1 cellular context compared by ENCODE assay signal in the genomic region with DNA sequence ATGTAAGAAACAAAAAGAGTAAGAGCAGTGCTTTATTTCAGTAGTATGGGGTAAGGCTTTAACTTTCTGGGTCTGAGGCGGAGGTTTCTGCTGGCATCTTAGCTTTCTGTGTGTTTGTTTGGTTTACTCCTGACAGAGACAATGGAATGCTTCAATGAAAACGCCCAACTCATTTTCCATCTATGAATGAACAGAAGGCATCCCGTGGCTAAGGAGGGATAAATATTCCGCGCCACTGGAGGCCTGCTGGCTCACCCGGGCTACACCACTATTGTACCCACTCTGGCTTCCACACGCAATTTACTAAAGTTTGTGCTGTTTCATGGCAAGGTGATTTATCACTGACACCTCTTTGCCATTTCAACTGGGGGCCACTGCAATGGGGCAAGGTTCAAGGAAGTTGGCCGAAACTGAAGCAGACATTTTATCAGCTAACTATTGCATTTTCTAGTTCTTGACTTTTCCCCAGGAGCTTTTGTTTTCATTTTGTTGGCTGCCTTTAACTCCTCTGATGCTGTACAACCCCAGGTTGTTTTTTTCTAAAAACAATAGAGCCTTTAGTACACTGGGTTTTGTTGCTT.
TF ChIP-seq lines count a peak whose summit lies in the region.

No MANE protein-coding gene starts in this region.

TF ChIP-seq in H1, 55 proteins besides CTCF, POLR2A, EP300 and RAD21 (continued from another document):
- TF ChIP-seq, protein P1, sequence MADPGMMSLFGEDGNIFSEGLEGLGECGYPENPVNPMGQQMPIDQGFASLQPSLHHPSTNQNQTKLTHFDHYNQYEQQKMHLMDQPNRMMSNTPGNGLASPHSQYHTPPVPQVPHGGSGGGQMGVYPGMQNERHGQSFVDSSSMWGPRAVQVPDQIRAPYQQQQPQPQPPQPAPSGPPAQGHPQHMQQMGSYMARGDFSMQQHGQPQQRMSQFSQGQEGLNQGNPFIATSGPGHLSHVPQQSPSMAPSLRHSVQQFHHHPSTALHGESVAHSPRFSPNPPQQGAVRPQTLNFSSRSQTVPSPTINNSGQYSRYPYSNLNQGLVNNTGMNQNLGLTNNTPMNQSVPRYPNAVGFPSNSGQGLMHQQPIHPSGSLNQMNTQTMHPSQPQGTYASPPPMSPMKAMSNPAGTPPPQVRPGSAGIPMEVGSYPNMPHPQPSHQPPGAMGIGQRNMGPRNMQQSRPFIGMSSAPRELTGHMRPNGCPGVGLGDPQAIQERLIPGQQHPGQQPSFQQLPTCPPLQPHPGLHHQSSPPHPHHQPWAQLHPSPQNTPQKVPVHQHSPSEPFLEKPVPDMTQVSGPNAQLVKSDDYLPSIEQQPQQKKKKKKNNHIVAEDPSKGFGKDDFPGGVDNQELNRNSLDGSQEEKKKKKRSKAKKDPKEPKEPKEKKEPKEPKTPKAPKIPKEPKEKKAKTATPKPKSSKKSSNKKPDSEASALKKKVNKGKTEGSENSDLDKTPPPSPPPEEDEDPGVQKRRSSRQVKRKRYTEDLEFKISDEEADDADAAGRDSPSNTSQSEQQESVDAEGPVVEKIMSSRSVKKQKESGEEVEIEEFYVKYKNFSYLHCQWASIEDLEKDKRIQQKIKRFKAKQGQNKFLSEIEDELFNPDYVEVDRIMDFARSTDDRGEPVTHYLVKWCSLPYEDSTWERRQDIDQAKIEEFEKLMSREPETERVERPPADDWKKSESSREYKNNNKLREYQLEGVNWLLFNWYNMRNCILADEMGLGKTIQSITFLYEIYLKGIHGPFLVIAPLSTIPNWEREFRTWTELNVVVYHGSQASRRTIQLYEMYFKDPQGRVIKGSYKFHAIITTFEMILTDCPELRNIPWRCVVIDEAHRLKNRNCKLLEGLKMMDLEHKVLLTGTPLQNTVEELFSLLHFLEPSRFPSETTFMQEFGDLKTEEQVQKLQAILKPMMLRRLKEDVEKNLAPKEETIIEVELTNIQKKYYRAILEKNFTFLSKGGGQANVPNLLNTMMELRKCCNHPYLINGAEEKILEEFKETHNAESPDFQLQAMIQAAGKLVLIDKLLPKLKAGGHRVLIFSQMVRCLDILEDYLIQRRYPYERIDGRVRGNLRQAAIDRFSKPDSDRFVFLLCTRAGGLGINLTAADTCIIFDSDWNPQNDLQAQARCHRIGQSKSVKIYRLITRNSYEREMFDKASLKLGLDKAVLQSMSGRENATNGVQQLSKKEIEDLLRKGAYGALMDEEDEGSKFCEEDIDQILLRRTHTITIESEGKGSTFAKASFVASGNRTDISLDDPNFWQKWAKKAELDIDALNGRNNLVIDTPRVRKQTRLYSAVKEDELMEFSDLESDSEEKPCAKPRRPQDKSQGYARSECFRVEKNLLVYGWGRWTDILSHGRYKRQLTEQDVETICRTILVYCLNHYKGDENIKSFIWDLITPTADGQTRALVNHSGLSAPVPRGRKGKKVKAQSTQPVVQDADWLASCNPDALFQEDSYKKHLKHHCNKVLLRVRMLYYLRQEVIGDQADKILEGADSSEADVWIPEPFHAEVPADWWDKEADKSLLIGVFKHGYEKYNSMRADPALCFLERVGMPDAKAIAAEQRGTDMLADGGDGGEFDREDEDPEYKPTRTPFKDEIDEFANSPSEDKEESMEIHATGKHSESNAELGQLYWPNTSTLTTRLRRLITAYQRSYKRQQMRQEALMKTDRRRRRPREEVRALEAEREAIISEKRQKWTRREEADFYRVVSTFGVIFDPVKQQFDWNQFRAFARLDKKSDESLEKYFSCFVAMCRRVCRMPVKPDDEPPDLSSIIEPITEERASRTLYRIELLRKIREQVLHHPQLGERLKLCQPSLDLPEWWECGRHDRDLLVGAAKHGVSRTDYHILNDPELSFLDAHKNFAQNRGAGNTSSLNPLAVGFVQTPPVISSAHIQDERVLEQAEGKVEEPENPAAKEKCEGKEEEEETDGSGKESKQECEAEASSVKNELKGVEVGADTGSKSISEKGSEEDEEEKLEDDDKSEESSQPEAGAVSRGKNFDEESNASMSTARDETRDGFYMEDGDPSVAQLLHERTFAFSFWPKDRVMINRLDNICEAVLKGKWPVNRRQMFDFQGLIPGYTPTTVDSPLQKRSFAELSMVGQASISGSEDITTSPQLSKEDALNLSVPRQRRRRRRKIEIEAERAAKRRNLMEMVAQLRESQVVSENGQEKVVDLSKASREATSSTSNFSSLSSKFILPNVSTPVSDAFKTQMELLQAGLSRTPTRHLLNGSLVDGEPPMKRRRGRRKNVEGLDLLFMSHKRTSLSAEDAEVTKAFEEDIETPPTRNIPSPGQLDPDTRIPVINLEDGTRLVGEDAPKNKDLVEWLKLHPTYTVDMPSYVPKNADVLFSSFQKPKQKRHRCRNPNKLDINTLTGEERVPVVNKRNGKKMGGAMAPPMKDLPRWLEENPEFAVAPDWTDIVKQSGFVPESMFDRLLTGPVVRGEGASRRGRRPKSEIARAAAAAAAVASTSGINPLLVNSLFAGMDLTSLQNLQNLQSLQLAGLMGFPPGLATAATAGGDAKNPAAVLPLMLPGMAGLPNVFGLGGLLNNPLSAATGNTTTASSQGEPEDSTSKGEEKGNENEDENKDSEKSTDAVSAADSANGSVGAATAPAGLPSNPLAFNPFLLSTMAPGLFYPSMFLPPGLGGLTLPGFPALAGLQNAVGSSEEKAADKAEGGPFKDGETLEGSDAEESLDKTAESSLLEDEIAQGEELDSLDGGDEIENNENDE (IDR thresholded peaks at IDR 0.05; ENCODE audit: insufficient replicate concordance, low read length) = no peak
- TF ChIP-seq ASH2L (IDR thresholded peaks at IDR 0.05; ENCODE audit: low read length) (no peak), GABPA (IDR thresholded peaks at IDR 0.05; ENCODE audit: borderline replicate concordance, insufficient read depth, low read length) (no peak), RXRA (IDR thresholded peaks at IDR 0.05; ENCODE audit: insufficient read depth, low read depth, low read length) (no peak), YY1 (IDR thresholded peaks at IDR 0.05; ENCODE audit: low read depth, low read length) (no peak)
- TF ChIP-seq, protein P2, sequence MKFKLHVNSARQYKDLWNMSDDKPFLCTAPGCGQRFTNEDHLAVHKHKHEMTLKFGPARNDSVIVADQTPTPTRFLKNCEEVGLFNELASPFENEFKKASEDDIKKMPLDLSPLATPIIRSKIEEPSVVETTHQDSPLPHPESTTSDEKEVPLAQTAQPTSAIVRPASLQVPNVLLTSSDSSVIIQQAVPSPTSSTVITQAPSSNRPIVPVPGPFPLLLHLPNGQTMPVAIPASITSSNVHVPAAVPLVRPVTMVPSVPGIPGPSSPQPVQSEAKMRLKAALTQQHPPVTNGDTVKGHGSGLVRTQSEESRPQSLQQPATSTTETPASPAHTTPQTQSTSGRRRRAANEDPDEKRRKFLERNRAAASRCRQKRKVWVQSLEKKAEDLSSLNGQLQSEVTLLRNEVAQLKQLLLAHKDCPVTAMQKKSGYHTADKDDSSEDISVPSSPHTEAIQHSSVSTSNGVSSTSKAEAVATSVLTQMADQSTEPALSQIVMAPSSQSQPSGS (IDR thresholded peaks at IDR 0.05; ENCODE audit: low read length) = no peak
